ENCODE assay signal across 20 cellular contexts in the genomic region with DNA sequence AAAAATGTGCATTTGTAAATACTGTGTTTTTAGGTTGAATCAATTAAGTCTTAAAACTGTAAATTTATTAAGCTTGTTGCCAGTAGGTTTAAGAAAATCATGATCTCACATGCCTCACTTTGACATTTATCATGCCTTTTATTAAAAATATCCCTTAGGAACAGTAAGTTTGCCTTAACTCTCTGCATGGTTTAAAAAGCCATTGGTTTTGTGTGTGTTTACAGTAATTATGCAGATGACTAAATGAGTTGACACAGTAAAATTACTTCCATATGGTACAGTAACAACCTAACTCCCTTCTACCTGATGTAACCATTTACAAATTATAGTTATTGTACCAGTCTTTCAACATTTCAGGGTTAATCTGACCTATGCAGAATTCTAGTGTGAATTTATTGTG. TPM values are rescaled to one million over a fixed set of nuclear protein-coding genes. Genes with fewer than 3 reads are reported as not detected.
DNase-seq lines count a peak whose midpoint lies in the region; ATAC-seq and TF ChIP-seq lines count a peak whose summit lies in the region.
"Had no signal": no experiment of that assay in that cellular context is flagged by ENCODE, and none has a peak within 500 bp of the region (broad histone marks: within the 10 kb centered on the region; RNA-seq: fewer than 3 reads in every experiment).

No MANE protein-coding gene starts in this region.

- no peak overlapping the region for H3K4me3 ChIP-seq in A673 (ENCODE audit: low read depth, low read length, poor library complexity, severe bottlenecking)
- H3K4me3 ChIP-seq: gastrocnemius medialis, lung, upper lobe of left lung had no signal

- no peak overlapping the region for H3K4me3 Mint-ChIP-seq in central memory CD8-positive, alpha-beta T cell
- H3K4me3 Mint-ChIP-seq: T-cell had no signal

- H3K36me3 Mint-ChIP-seq in central memory CD8-positive, alpha-beta T cell (ENCODE audit: insufficient read depth): peaks cover 58% of the 10 kb centered on the region

- no TSS peak for BruUV-seq in A673 (replicated peaks; lab: Mats Ljungman, UMichigan)

- intact Hi-C loops in A673 (cut with micrococcal nuclease; ENCODE audit: unreplicated experiment) (loop anchor here (10.0 kb wide), 1 partner anchor 269 kb away; the partner anchor contains the start of gene HAUS6), left colon (cut with DNase I, micrococcal nuclease) (no loop called here)

- H3K9me3 Mint-ChIP-seq in central memory CD8-positive, alpha-beta T cell: no peaks in the 10 kb centered on the region
- H3K9me3 Mint-ChIP-seq: T-cell had no signal

- no peak for ATAC-seq in central memory CD8-positive, alpha-beta T cell (replicated peaks; ENCODE audit: extremely low read depth, poor library complexity, severe bottlenecking)
- no peak for ATAC-seq in GM18909 (IDR thresholded peaks at IDR 0.05; ENCODE audit: poor library complexity, unreplicated experiment)
- ATAC-seq in left colon: no peak
- ATAC-seq: gastrocnemius medialis, sciatic nerve, T-cell had no signal

- peak overlapping the region; percentile 10 for H3K27ac ChIP-seq in A673 (ENCODE audit: low read depth, low read length, poor library complexity, severe bottlenecking)
- H3K27ac ChIP-seq: C4-2B, gastrocnemius medialis, upper lobe of left lung had no signal

- CTCF ChIA-PET in A673 (lab: Charles Lee): no interaction called here

- H3K4me1 Mint-ChIP-seq in central memory CD8-positive, alpha-beta T cell: peaks cover 25% of the 10 kb centered on the region

- H3K27me3 Mint-ChIP-seq in central memory CD8-positive, alpha-beta T cell: no peaks in the 10 kb centered on the region
- H3K27me3 Mint-ChIP-seq: T-cell had no signal

- no peaks in the 10 kb centered on the region for H3K27me3 ChIP-seq in A673 (replicated peaks; ENCODE audit: insufficient read depth, low read depth, low read length, poor library complexity)
- H3K27me3 ChIP-seq: gastrocnemius medialis, upper lobe of left lung had no signal

- H3K27ac Mint-ChIP-seq in central memory CD8-positive, alpha-beta T cell (ENCODE audit: low read depth): peak overlapping the region; percentile 71
- H3K27ac Mint-ChIP-seq: T-cell had no signal

- TF ChIP-seq CTCF in A673 (conservative IDR thresholded peaks at IDR 0.05; ENCODE audit: low read depth, low read length): no peak

- POLR2A ChIA-PET in A673 (lab: Charles Lee; ENCODE audit: low non-redundant PET): no interaction called here

- H3K9me3 ChIP-seq in A673 (ENCODE audit: low read depth, low read length, poor library complexity, severe bottlenecking): no peaks in the 10 kb centered on the region
- H3K9me3 ChIP-seq: gastrocnemius medialis, upper lobe of left lung had no signal

- no peaks in the 10 kb centered on the region for H3K4me1 ChIP-seq in A673 (ENCODE audit: insufficient read depth, low read length, poor library complexity, severe bottlenecking)

- in situ Hi-C loops in G401 (cut with HindIII; ENCODE audit: low sequenced_read_pairs): no loop called here

- peaks cover 44% of the 10 kb centered on the region for H3K36me3 ChIP-seq in A673 (ENCODE audit: insufficient read depth, low read length, poor library complexity, severe bottlenecking)

- DNase-seq in A673 (ENCODE audit: low spot score): no peak
- DNase-seq in EH (ENCODE audit: low read depth): peak; percentile 15
- DNase-seq in NCI-H69 (lab: John Stamatoyannopoulos, UW): peak; percentile 73
- no peak for DNase-seq in central memory CD8-positive, alpha-beta T cell (ENCODE audit: low spot score in 2 of 2)
- no peak for DNase-seq in left colon
- no peak for DNase-seq in G401 (ENCODE audit: low spot score)
- no peak for DNase-seq in hepatic stellate cell (ENCODE audit: low spot score)
- DNase-seq: activated CD4-positive, CD25-positive, alpha-beta regulatory T cell treated with anti-CD3 and anti-CD28 coated beads, Interleukin-2, amount 50 U/mL, for 72 hours; activated T-cell treated with anti-CD3 and anti-CD28 coated beads, Interleukin-2, amount 50 U/mL, for 48 hours; gastrocnemius medialis; GDM1; NCI-H1105 treated with DMSO at 0.1 percent for 48 hours; NCI-H446; stimulated activated CD4-positive, alpha-beta T cell treated with anti-CD3 and anti-CD28 coated beads, Interleukin-2, amount 100 ng/mL, for 48 hours; T-cell; upper lobe of left lung had no signal

RNA-seq across cellular contexts. Expression of gene RPS6, which starts 6.5 kb away (rescaled TPM):
- total RNA-seq in A673 (2021): 928 and 933 TPM in 2 replicates
- 1,000 to 10,000 TPM; 1,769 to 1,852 TPM for total RNA-seq in left colon
- 2,037 and 2,385 TPM in 2 replicates for total RNA-seq in G401 (2014; rRNA removed; shearing (Covaris generic))

RNA-seq across cellular contexts. Expression of gene ACER2, which starts 35.3 kb away (rescaled TPM):
- total RNA-seq in A673 (2021) (0.70 and 0.84 TPM in 2 replicates), left colon (10 to 100 TPM in 1 of 2 donors, 1 to 10 TPM in 1; 9.0 to 15.3 TPM)
- 2.3 and 5.2 TPM in 2 replicates for total RNA-seq in G401 (2014; rRNA removed; shearing (Covaris generic))

Comparison
In these comparisons a context has a peak if more than half of its experiments do, and no peak if none do; other contexts are left out.
1. DNase-seq: peak in EH (single experiment) and NCI-H69 (single experiment); none in A673 (single experiment), central memory CD8-positive, alpha-beta T cell (0 of 2), left colon (0 of 2), G401 (single experiment) and hepatic stellate cell (single experiment).